In genomic region chr9:36802171-36802920, GRCh38 we compare ENCODE assay signal across 10 cellular contexts.
DNase-seq lines count a peak whose midpoint lies in the region; ATAC-seq, FAIRE-seq and TF ChIP-seq lines count a peak whose summit lies in the region.
"Had no signal": no experiment of that assay in that cellular context is flagged by ENCODE, and none has a peak within 500 bp of the region (broad histone marks: within the 10 kb centered on the region; RNA-seq: fewer than 3 reads in every experiment).

No MANE protein-coding gene starts in this region.

- no peak for FAIRE-seq in H54 (lab: Jason Lieb, UNC)

- intact Hi-C loops in posterior cingulate gyrus (cut with DNase I) = loop anchor here (10.0 kb wide), 1 partner anchor 62 kb away; no protein-coding TSS in a partner anchor

- TF ChIP-seq POLR2A in H54 (IDR thresholded peaks at IDR 0.05; ENCODE audit: low read depth, low read length) = no peak

- DNase-seq in H54 (ENCODE audit: insufficient read length, low spot score) = peak; percentile 16
- peak; percentile 7 for DNase-seq in RKO (ENCODE audit: low spot score)
- peak; percentile 10 for DNase-seq in fibroblast of peridontal ligament (ENCODE audit: extremely low read depth)
- peak in 8 of 10 donors; percentile 21 to 92 (median 60) for DNase-seq in posterior cingulate gyrus
- no peak for DNase-seq in effector CD4-positive, alpha-beta T cell
- DNase-seq in NCI-H187 treated with DMSO at 0.1 percent for 48 hours (lab: John Stamatoyannopoulos, UW) = no peak
- no peak for DNase-seq in SKM-1 (lab: John Stamatoyannopoulos, UW; ENCODE audit: unreplicated experiment)
- DNase-seq: activated CD4-positive, alpha-beta T cell treated with anti-CD3 and anti-CD28 coated beads, Interleukin-2, amount 50 U/mL, for 1 hour had no signal

- ATAC-seq in GM21526 (IDR thresholded peaks at IDR 0.05; ENCODE audit: low FRiP score, unreplicated experiment) = no peak
- ATAC-seq: Right ventricle myocardium inferior had no signal

Comparison
In these comparisons a context has a peak if more than half of its experiments do, and no peak if none do; other contexts are left out.
1. DNase-seq: peak in H54 (single experiment), RKO (single experiment), fibroblast of peridontal ligament (single experiment) and posterior cingulate gyrus (8 of 10); none in effector CD4-positive, alpha-beta T cell (single experiment), NCI-H187 treated with DMSO at 0.1 percent for 48 hours (single experiment) and SKM-1 (single experiment).